1 cellular context compared by ENCODE assay signal in genomic region chr19:48965033-48965805, GRCh38.
TF ChIP-seq lines count a peak whose summit lies in the region.

Gene FTL, plus strand, starts transcription at chr19:48965309. Its CDS starts 199 bp downstream, at chr19:48965508.

TF ChIP-seq in K562, 482 proteins besides CTCF, POLR2A, EP300 and RAD21 (continued from another document and continues in another):
- TF ChIP-seq MGA (IDR thresholded peaks at IDR 0.05) (peak; percentile 3; the same call in 1 of the 2 replicates), ETV1 (tag; conservative IDR thresholded peaks at IDR 0.05; ENCODE audit: low read depth) (peak; percentile 56), MITF (IDR thresholded peaks at IDR 0.05) (peak; percentile 98), CHD7 (IDR thresholded peaks at IDR 0.05; ENCODE audit: low read depth, low read length) (no peak), SRF (CRISPR knock-in tag; IDR thresholded peaks at IDR 0.05) (peak in 1 of 2 experiments; percentile 56; a peak in 1 of 4 replicates), ZBTB40 (IDR thresholded peaks at IDR 0.05) (no peak), ZBTB40 (CRISPR knock-in tag; IDR thresholded peaks at IDR 0.05) (0 out of 2 replicates have a peak, but pooled peaks have one; percentile 30), TEAD1 (CRISPR knock-in tag; IDR thresholded peaks at IDR 0.05) (0 out of 4 replicates have a peak, but pooled peaks of 1 of the 2 experiments have one; percentile 13), RBM25 (IDR thresholded peaks at IDR 0.05; ENCODE audit: low read depth, low read length, severe bottlenecking) (peak; percentile 87), TARDBP (IDR thresholded peaks at IDR 0.05) (no peak)
